ENCODE assay signal across 8 cellular contexts in the genomic region with DNA sequence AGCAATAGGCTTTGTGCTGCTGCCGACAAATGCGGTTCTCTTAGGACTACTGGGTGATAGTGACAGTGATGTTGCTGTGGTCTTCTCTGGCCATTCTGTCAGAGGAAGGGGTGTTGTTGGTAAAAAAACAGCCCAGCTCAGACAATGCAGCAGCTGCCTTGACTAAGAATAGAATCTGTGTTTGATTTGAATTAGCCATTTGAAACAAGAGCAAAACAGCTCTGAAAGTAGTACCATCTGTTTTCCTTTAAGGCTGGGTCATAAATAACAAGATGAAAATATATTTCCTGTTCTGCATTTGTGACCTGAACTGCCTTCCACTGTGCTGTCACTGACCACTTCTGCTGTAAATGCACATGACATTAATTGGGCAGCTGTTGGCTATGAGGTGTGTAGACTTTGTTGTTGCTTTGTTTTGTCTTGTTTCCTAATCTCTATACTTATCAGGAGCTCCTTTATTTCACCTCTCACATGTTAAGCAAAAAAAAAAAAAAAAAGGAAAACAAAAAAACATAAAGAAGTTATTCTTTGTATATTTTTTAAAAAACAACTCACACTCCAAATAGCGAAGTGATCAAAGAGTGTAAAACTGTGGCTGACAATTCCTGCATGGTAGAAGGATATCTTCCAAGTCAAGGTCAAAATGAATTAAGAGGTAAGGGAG.
DNase-seq lines count a peak whose midpoint lies in the region; ATAC-seq and TF ChIP-seq lines count a peak whose summit lies in the region.

No MANE protein-coding gene starts in this region.

- peak in 6 of 8 donors; percentile 25 to 68 (median 59) for ATAC-seq in heart right ventricle
- ATAC-seq in Right ventricle myocardium inferior: no peak
- ATAC-seq in HG03025 (IDR thresholded peaks at IDR 0.05; ENCODE audit: low FRiP score, unreplicated experiment): peak; percentile 87

- H3K36me3 ChIP-seq in heart right ventricle (no peaks in the 10 kb centered on the region), transverse colon (no peaks in the 10 kb centered on the region)

- in situ Hi-C loops in transverse colon (cut with MboI; ENCODE audit: low pct_ligation_motif_present in 1 of 4, low pct_unique_long_range_greater_than_20kb in 1 of 4, low sequenced_read_pairs in 3 of 4): no loop called here

- no peak for TF ChIP-seq EP300 in transverse colon (IDR thresholded peaks at IDR 0.05; ENCODE audit: low read depth)

- no peak overlapping the region for H3K4me3 ChIP-seq in heart right ventricle
- no peak overlapping the region for H3K4me3 ChIP-seq in transverse colon
- H3K4me3 ChIP-seq in coronary artery: no peak overlapping the region

- no peaks in the 10 kb centered on the region for H3K27me3 ChIP-seq in heart right ventricle
- H3K27me3 ChIP-seq in transverse colon: no peaks in the 10 kb centered on the region

- no peak for DNase-seq in heart right ventricle
- DNase-seq in Right ventricle myocardium inferior (ENCODE audit: missing footprints): no peak
- peak; percentile 49 for DNase-seq in NCI-H82 (lab: John Stamatoyannopoulos, UW)
- peak; percentile 14 for DNase-seq in transverse colon
- DNase-seq in coronary artery (ENCODE audit: low spot score): no peak
- no peak for DNase-seq in T-helper 1 cell
- DNase-seq in NK-92 treated with Interleukin-12 subunit alpha and Interleukin-12 subunit beta, amount 100 ng/mL, for 24 hours (lab: John Stamatoyannopoulos, UW): no peak

- 49 to 67% methylated on average over 3 of the region's 3 CpGs for WGBS in heart right ventricle, 2 donors
- 63 to 73% methylated on average over 1 to 3 of the region's 3 CpGs for WGBS in transverse colon (ENCODE audit: low coverage in 1 of 2), 2 donors

- no peak for TF ChIP-seq POLR2A in transverse colon (IDR thresholded peaks at IDR 0.05)

- H3K9me3 ChIP-seq in heart right ventricle: peaks cover 0 to 14% (median 0%) of the 10 kb centered on the region in 11 donors
- H3K9me3 ChIP-seq in transverse colon: no peaks in the 10 kb centered on the region

- H3K4me1 ChIP-seq in heart right ventricle: peaks cover 0 to 14% (median 7%) of the 10 kb centered on the region in 9 donors
- H3K4me1 ChIP-seq in transverse colon: peaks cover 0 to 6% (median 0%) of the 10 kb centered on the region in 4 donors

- TF ChIP-seq CTCF in heart right ventricle (IDR thresholded peaks at IDR 0.05): no peak
- no peak for TF ChIP-seq CTCF in transverse colon (IDR thresholded peaks at IDR 0.05)
- no peak for TF ChIP-seq CTCF in coronary artery (IDR thresholded peaks at IDR 0.05)

- H3K27ac ChIP-seq in heart right ventricle (peak overlapping the region in 3 of 10 donors; percentile 21 to 54 (median 28)), transverse colon (peak overlapping the region in 1 of 4 donors; percentile 1), coronary artery (no peak overlapping the region)

- intact Hi-C loops in heart right ventricle (cut with DNase I): loop anchor here in 1 of 10 donors (10.0 kb wide), 1 partner anchor 235 kb away; no protein-coding TSS in a partner anchor
- intact Hi-C loops in Right ventricle myocardium inferior (cut with DNase I): no loop called here
- intact Hi-C loops in transverse colon (cut with DNase I; ENCODE audit: low total_unique reads): no loop called here

Comparison
In these comparisons a context has a peak if more than half of its experiments do, and no peak if none do; other contexts are left out.
1. DNase-seq: peak in NCI-H82 (single experiment) and transverse colon (single experiment); none in heart right ventricle (0 of 2), Right ventricle myocardium inferior (single experiment), coronary artery (single experiment), T-helper 1 cell (0 of 5) and NK-92 treated with Interleukin-12 subunit alpha and Interleukin-12 subunit beta, amount 100 ng/mL, for 24 hours (single experiment).